23 cellular contexts compared by ENCODE assay signal in the genomic region with DNA sequence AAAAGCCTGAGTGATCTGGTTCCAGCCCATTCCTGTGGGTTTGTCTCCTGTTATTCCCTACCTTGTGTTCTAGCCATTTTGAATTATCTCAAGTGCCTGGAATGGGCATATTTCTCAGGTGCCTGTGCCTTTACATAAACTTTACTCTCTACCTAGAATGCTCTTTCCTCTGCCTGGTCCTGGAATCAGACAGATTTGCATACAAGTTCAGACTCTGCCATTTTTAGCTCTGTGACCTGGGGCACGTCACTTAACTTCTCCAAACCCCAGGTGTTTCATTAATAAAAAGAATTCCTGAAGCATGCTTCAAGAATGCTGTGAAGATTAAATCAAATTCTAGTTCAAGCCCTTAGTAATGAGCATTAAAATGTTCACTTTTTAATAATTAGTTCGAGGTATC.
"Had no signal": no experiment of that assay in that cellular context is flagged by ENCODE, and none has a peak within 500 bp of the region (broad histone marks: within the 10 kb centered on the region; RNA-seq: fewer than 3 reads in every experiment).

No MANE protein-coding gene starts in this region.

- H3K4me3 ChIP-seq: breast epithelium, colonic mucosa, SJSA1 had no signal

- DNase-seq: activated CD4-positive, alpha-beta T cell treated with anti-CD3 and anti-CD28 coated beads for 48 hours; activated CD4-positive, alpha-beta T cell treated with anti-CD3 and anti-CD28 coated beads, Interleukin-2, amount 50 U/mL, for 48 hours; activated CD4-positive, CD25-positive, alpha-beta regulatory T cell treated with anti-CD3 and anti-CD28 coated beads, Interleukin-2, amount 50 U/mL, for 72 hours; activated CD8-positive, alpha-beta memory T cell treated with anti-CD3 and anti-CD28 coated beads, Interleukin-2, amount 10 ng/mL, durations not matched to agents 7 days and 5 days; activated effector memory CD4-positive, alpha-beta T cell treated with anti-CD3 and anti-CD28 coated beads, Interleukin-2, amount 50 U/mL, for 16 hours; activated naive CD4-positive, alpha-beta T cell treated with Interleukin-2 at 50 U/mL for 16 hours; activated T-cell treated with anti-CD3 and anti-CD28 coated beads, Interleukin-2, amount 50 U/mL, for 4 hours; aorta; caudate nucleus; colonic mucosa; NCI-H1048; NCI-H146; NCI-H187 treated with DMSO at 0.1 percent for 48 hours; NCI-H2081 treated with DMSO at 0.1 percent for 48 hours; NCI-H446; NCI-H774; PC-3; SHP77 had no signal

- ATAC-seq: activated CD8-positive, alpha-beta memory T cell treated with anti-CD3 and anti-CD28 coated beads, Interleukin-2, amount 10 ng/mL, durations not matched to agents 7 days and 5 days; activated T-cell treated with anti-CD3 and anti-CD28 coated beads, Interleukin-2, amount 50 U/mL, for 4 hours; PC-3; SK-N-SH treated with all-trans-retinoic acid at 6 μM for 48 hours; WTC11 had no signal

- H3K4me1 ChIP-seq: breast epithelium, colonic mucosa, SJSA1 had no signal

- H3K9me3 ChIP-seq: breast epithelium, colonic mucosa, SJSA1 had no signal

- H3K27ac ChIP-seq: breast epithelium, colonic mucosa, SJSA1 had no signal

- H3K36me3 ChIP-seq: breast epithelium, colonic mucosa had no signal

- FAIRE-seq: RCC 7860 had no signal

- H3K27me3 ChIP-seq: breast epithelium, colonic mucosa, SJSA1 had no signal
